ENCODE assay signal across 2 cellular contexts in the genomic region with DNA sequence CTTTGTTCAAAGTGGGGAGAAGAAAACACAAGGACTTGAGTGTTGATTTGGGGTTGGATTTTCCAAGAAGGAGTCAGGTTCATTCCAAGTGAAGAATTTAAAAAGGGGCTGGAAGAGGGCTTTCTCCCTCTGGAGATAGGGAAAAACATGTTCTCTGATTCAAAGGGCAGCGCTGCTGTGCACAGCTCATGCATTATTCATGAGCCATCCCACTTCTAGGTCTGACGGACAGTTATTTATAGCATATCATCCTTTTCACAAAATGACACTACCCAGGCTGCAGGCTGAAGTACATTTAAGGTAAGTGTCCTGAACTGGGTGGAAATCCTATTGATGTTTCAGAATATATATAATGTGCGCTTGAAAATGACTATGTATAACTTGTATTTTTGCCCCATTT.
TF ChIP-seq lines count a peak whose summit lies in the region.

No MANE protein-coding gene starts in this region.

TF ChIP-seq in HEK293T, 16 proteins besides CTCF, POLR2A, EP300 and RAD21:
- TF ChIP-seq PKNOX1 (IDR thresholded peaks at IDR 0.05) (peak; percentile 48; the same call in 1 of the 2 replicates), FOXM1 (IDR thresholded peaks at IDR 0.05; ENCODE audit: borderline replicate concordance) (no peak)
TF ChIP-seq in HEK293T: peak in this region for 1.

TF ChIP-seq in GM12878, 131 proteins besides CTCF, POLR2A, EP300 and RAD21 (continued from another document):
- TF ChIP-seq NKRF (conservative IDR thresholded peaks at IDR 0.05): no peak
- TF ChIP-seq ZNF592 (IDR thresholded peaks at IDR 0.05): no peak
- no peak for TF ChIP-seq CREB1 (IDR thresholded peaks at IDR 0.05; ENCODE audit: low read depth)
- no peak for TF ChIP-seq CEBPZ (IDR thresholded peaks at IDR 0.05; ENCODE audit: low read depth, low read length)
- peak; percentile 48; the same call in 1 of the 3 replicates for TF ChIP-seq POU2F2 (IDR thresholded peaks at IDR 0.05; ENCODE audit: borderline replicate concordance, low read depth, low read length)
